10 cellular contexts compared by ENCODE assay signal in genomic region chr2:222298311-222299150, GRCh38. TPM values are rescaled to one million over a fixed set of nuclear protein-coding genes. Genes with fewer than 3 reads are reported as not detected.
DNase-seq lines count a peak whose midpoint lies in the region; ATAC-seq and TF ChIP-seq lines count a peak whose summit lies in the region.
"Had no signal": no experiment of that assay in that cellular context is flagged by ENCODE, and none has a peak within 500 bp of the region (broad histone marks: within the 10 kb centered on the region; RNA-seq: fewer than 3 reads in every experiment).

PAX3 (minus strand) TSS chr2:222298998; CDS start chr2:222298615, 383 bp downstream.

- H3K9me3 ChIP-seq in adipocyte (ENCODE audit: control insufficient read depth, low read length): peaks cover 21% of the 10 kb centered on the region
- H3K9me3 ChIP-seq in thoracic aorta: no peaks in the 10 kb centered on the region

- H3K9me3 Mint-ChIP-seq in activated naive CD8-positive, alpha-beta T cell treated with anti-CD3 and anti-CD28 coated beads, Interleukin-2, amount 10 ng/mL, durations not matched to agents 7 days and 5 days: peaks cover 15% of the 10 kb centered on the region
- peaks cover 14% of the 10 kb centered on the region for H3K9me3 Mint-ChIP-seq in activated naive CD8-positive, alpha-beta T cell treated with anti-CD3 and anti-CD28 coated beads for 36 hours

- ATAC-seq in activated naive CD8-positive, alpha-beta T cell treated with anti-CD3 and anti-CD28 coated beads, Interleukin-2, amount 10 ng/mL, durations not matched to agents 7 days and 5 days (ENCODE audit: low read depth): no peak
- ATAC-seq in thoracic aorta (ENCODE audit: insufficient number of reproducible peaks, low FRiP score, low read depth) (no peak), GM19035 (IDR thresholded peaks at IDR 0.05; ENCODE audit: unreplicated experiment) (no peak), GM19455 (IDR thresholded peaks at IDR 0.05; ENCODE audit: unreplicated experiment) (no peak)

- H3K4me1 ChIP-seq in adipocyte (ENCODE audit: control insufficient read depth, insufficient read depth, low read length): no peaks in the 10 kb centered on the region
- H3K4me1 ChIP-seq in thoracic aorta (ENCODE audit: control insufficient read depth in 1 of 2, low read depth in 2 of 2): peaks cover 17 to 49% of the 10 kb centered on the region in 2 donors

- peak within 1 kb of the TSS; percentile 89 for H3K27ac Mint-ChIP-seq in activated naive CD8-positive, alpha-beta T cell treated with anti-CD3 and anti-CD28 coated beads, Interleukin-2, amount 10 ng/mL, durations not matched to agents 7 days and 5 days
- H3K27ac Mint-ChIP-seq in activated naive CD8-positive, alpha-beta T cell treated with anti-CD3 and anti-CD28 coated beads for 36 hours: no peak within 1 kb of the TSS

- peaks cover 20% of the 10 kb centered on the region for H3K4me1 Mint-ChIP-seq in activated naive CD8-positive, alpha-beta T cell treated with anti-CD3 and anti-CD28 coated beads, Interleukin-2, amount 10 ng/mL, durations not matched to agents 7 days and 5 days
- peaks cover 23% of the 10 kb centered on the region for H3K4me1 Mint-ChIP-seq in activated naive CD8-positive, alpha-beta T cell treated with anti-CD3 and anti-CD28 coated beads for 36 hours

- H3K27me3 ChIP-seq in adipocyte (replicated peaks; ENCODE audit: control insufficient read depth, insufficient read depth, low read length) (peaks cover 97% of the 10 kb centered on the region), thoracic aorta (replicated peaks; ENCODE audit: insufficient read depth) (peaks cover 45% of the 10 kb centered on the region)

- H3K4me3 ChIP-seq in adipocyte (ENCODE audit: low read length): peak within 1 kb of the TSS; percentile 47
- peak within 1 kb of the TSS; percentile 52 for H3K4me3 ChIP-seq in thoracic aorta

- no peak within 1 kb of the TSS for H3K27ac ChIP-seq in thoracic aorta
- H3K27ac ChIP-seq: BLaER1 treated with 17β-estradiol and CSF1 and Interleukin-3, amounts not matched to agents 10 nM and 100 nM had no signal

- H3K4me3 Mint-ChIP-seq in activated naive CD8-positive, alpha-beta T cell treated with anti-CD3 and anti-CD28 coated beads, Interleukin-2, amount 10 ng/mL, durations not matched to agents 7 days and 5 days: peak within 1 kb of the TSS; percentile 55
- H3K4me3 Mint-ChIP-seq in activated naive CD8-positive, alpha-beta T cell treated with anti-CD3 and anti-CD28 coated beads for 36 hours: no peak within 1 kb of the TSS

- H3K36me3 ChIP-seq in adipocyte (ENCODE audit: control insufficient read depth, insufficient read depth, low read length, severe bottlenecking) (no peaks in the 10 kb centered on the region), thoracic aorta (no peaks in the 10 kb centered on the region)
- H3K36me3 ChIP-seq: BLaER1 treated with 17β-estradiol and CSF1 and Interleukin-3, amounts not matched to agents 10 nM and 100 nM had no signal

- peaks cover 98% of the 10 kb centered on the region for H3K27me3 Mint-ChIP-seq in activated naive CD8-positive, alpha-beta T cell treated with anti-CD3 and anti-CD28 coated beads, Interleukin-2, amount 10 ng/mL, durations not matched to agents 7 days and 5 days
- peaks cover 100% of the 10 kb centered on the region for H3K27me3 Mint-ChIP-seq in activated naive CD8-positive, alpha-beta T cell treated with anti-CD3 and anti-CD28 coated beads for 36 hours

- peaks cover 12% of the 10 kb centered on the region for H3K36me3 Mint-ChIP-seq in activated naive CD8-positive, alpha-beta T cell treated with anti-CD3 and anti-CD28 coated beads, Interleukin-2, amount 10 ng/mL, durations not matched to agents 7 days and 5 days
- H3K36me3 Mint-ChIP-seq in activated naive CD8-positive, alpha-beta T cell treated with anti-CD3 and anti-CD28 coated beads for 36 hours: peaks cover 12% of the 10 kb centered on the region

- POLR2A ChIA-PET in activated naive CD8-positive, alpha-beta T cell treated with anti-CD3 and anti-CD28 coated beads, Interleukin-2, amount 10 ng/mL, durations not matched to agents 7 days and 5 days (lab: Charles Lee): no interaction called here

- H3K9ac ChIP-seq in adipocyte (ENCODE audit: low read length): no peak within 1 kb of the TSS
- H3K9ac ChIP-seq: BLaER1 treated with 17β-estradiol and CSF1 and Interleukin-3, amounts not matched to agents 10 nM and 100 nM had no signal

- no peak for TF ChIP-seq CTCF in thoracic aorta (IDR thresholded peaks at IDR 0.05)

- DNase-seq in activated naive CD8-positive, alpha-beta T cell treated with anti-CD3 and anti-CD28 coated beads, Interleukin-2, amount 10 ng/mL, durations not matched to agents 7 days and 5 days: peak; percentile 41
- no peak for DNase-seq in activated naive CD8-positive, alpha-beta T cell treated with anti-CD3 and anti-CD28 coated beads for 36 hours
- peak; percentile 98 for DNase-seq in adipocyte (ENCODE audit: low read depth)
- peak; percentile 61 for DNase-seq in left kidney (ENCODE audit: low read depth, low spot score)
- no peak for DNase-seq in thoracic aorta (ENCODE audit: low spot score)
- no peak for DNase-seq in NCI-H187 (lab: John Stamatoyannopoulos, UW)

RNA-seq across cellular contexts. Expression of gene PAX3, which starts in this region (rescaled TPM):
- total RNA-seq in activated naive CD8-positive, alpha-beta T cell treated with anti-CD3 and anti-CD28 coated beads, Interleukin-2, amount 10 ng/mL, durations not matched to agents 7 days and 5 days: not detected
- not detected for total RNA-seq in activated naive CD8-positive, alpha-beta T cell treated with anti-CD3 and anti-CD28 coated beads for 36 hours
- total RNA-seq in thoracic aorta: not detected
- total RNA-seq: T-helper 1 cell treated with Interleukin-12 subunit alpha and Interleukin-12 subunit beta and Interleukin-4 antibody, amounts not matched to agents 30 ng/mL and 1 ng/mL, for 36 hours had no signal

Comparison
In these comparisons a context has a peak if more than half of its experiments do, and no peak if none do; other contexts are left out.
1. Peak in DNase-seq in activated naive CD8-positive, alpha-beta T cell treated with anti-CD3 and anti-CD28 coated beads, Interleukin-2, amount 10 ng/mL, durations not matched to agents 7 days and 5 days; RNA of the gene not detected or under 1 TPM.
2. DNase-seq: peak in adipocyte (single experiment) and left kidney (single experiment); none in activated naive CD8-positive, alpha-beta T cell treated with anti-CD3 and anti-CD28 coated beads for 36 hours (single experiment), thoracic aorta (single experiment) and NCI-H187 (0 of 2).